Comparison of ENCODE assay signal across 15 cellular contexts in the genomic region with DNA sequence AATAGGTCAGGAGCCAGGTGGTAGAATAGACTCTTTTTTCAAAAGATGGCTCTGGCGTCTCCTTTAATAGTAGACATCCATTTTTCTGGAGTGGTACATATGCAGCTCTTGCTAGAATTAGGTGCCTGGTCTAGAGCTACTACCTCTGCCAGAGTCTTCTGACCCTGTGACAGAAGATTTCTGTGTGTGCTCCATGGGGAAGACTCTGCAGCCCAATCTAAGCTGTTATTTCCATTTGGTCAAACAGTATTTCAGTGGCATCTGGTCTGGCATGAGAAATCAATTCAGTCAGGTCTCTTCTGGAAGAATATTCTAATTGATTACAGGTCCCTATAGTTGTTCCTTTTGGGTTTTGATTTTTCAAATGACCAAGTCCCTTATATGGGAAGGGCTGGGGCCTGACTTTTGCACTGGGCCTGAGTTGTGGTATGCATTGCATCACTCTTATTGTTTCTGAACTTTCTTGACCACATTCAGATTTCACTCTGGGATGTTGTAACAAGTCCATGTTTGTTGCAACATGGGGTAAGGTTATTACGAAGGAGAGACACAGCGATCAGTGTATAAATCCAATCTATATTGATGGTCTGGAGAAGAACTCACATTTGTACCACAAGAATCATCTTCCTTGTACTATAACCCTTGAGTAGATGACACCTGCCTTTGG. TPM values are rescaled to one million over a fixed set of nuclear protein-coding genes. Genes with fewer than 3 reads are reported as not detected.
A peak's percentile ranks its signal among the peaks of the same experiment; 100 is the strongest.
DNase-seq lines count a peak whose midpoint lies in the region; ATAC-seq and TF ChIP-seq lines count a peak whose summit lies in the region.
"Had no signal": no experiment of that assay in that cellular context is flagged by ENCODE, and none has a peak within 500 bp of the region (broad histone marks: within the 10 kb centered on the region; RNA-seq: fewer than 3 reads in every experiment).

No MANE protein-coding gene starts in this region.

- H3K4me3 Mint-ChIP-seq in activated T-cell treated with anti-CD3 and anti-CD28 coated beads, Interleukin-2, amount 50 U/mL, for 72 hours, result no peak overlapping the region
- no peak overlapping the region for H3K4me3 Mint-ChIP-seq in activated T-cell treated with anti-CD3 and anti-CD28 coated beads, Interleukin-2, amount 50 U/mL, for 4 hours

- no peak for DNase-seq in activated T-cell treated with anti-CD3 and anti-CD28 coated beads, Interleukin-2, amount 50 U/mL, for 72 hours
- DNase-seq in activated T-cell treated with anti-CD3 and anti-CD28 coated beads, Interleukin-2, amount 50 U/mL, for 4 hours, result no peak
- peak; percentile 85 for DNase-seq in adipocyte (ENCODE audit: low read depth)
- DNase-seq in iris pigment epithelial cell (ENCODE audit: low read depth), result peak; percentile 90
- DNase-seq in upper lobe of right lung, result no peak
- DNase-seq in GM20000 (ENCODE audit: low spot score), result no peak
- DNase-seq in NCI-H748 treated with DMSO at 0.1 percent for 48 hours (lab: John Stamatoyannopoulos, UW), result no peak
- DNase-seq: 8988T; activated CD4-positive, alpha-beta T cell treated with anti-CD3 and anti-CD28 coated beads, Interleukin-2, amount 50 U/mL, for 1 hour; COR-L47; NCI-H1105; NCI-H345 had no signal

- peak overlapping the region; percentile 37 for H3K27ac Mint-ChIP-seq in activated T-cell treated with anti-CD3 and anti-CD28 coated beads, Interleukin-2, amount 50 U/mL, for 72 hours

- H3K4me1 Mint-ChIP-seq in activated T-cell treated with anti-CD3 and anti-CD28 coated beads, Interleukin-2, amount 50 U/mL, for 72 hours (ENCODE audit: low read depth), result peaks cover 25% of the 10 kb centered on the region
- H3K4me1 Mint-ChIP-seq in activated T-cell treated with anti-CD3 and anti-CD28 coated beads, Interleukin-2, amount 50 U/mL, for 4 hours (ENCODE audit: low read depth), result peaks cover 14% of the 10 kb centered on the region

- H3K4me1 ChIP-seq in adipocyte (ENCODE audit: control insufficient read depth, insufficient read depth, low read length) (peaks cover 16% of the 10 kb centered on the region), upper lobe of right lung (peaks cover 1% of the 10 kb centered on the region)

- H3K4me3 ChIP-seq in adipocyte (ENCODE audit: low read length), result no peak overlapping the region
- H3K4me3 ChIP-seq in upper lobe of right lung, result no peak overlapping the region
- H3K4me3 ChIP-seq: lung, smooth muscle cell had no signal

- peaks cover 9 to 13% of the 10 kb centered on the region in 2 donors for H3K36me3 Mint-ChIP-seq in activated T-cell treated with anti-CD3 and anti-CD28 coated beads, Interleukin-2, amount 50 U/mL, for 72 hours (ENCODE audit: insufficient read depth in 2 of 2)
- peaks cover 24% of the 10 kb centered on the region for H3K36me3 Mint-ChIP-seq in activated T-cell treated with anti-CD3 and anti-CD28 coated beads, Interleukin-2, amount 50 U/mL, for 4 hours (ENCODE audit: insufficient read depth)

- H3K9me3 Mint-ChIP-seq in activated T-cell treated with anti-CD3 and anti-CD28 coated beads, Interleukin-2, amount 50 U/mL, for 72 hours, result no peaks in the 10 kb centered on the region
- H3K9me3 Mint-ChIP-seq in activated T-cell treated with anti-CD3 and anti-CD28 coated beads, Interleukin-2, amount 50 U/mL, for 4 hours, result no peaks in the 10 kb centered on the region

- H3K27me3 ChIP-seq in adipocyte (replicated peaks; ENCODE audit: control insufficient read depth, insufficient read depth, low read length) (no peaks in the 10 kb centered on the region), upper lobe of right lung (no peaks in the 10 kb centered on the region)

- peak in 1 of 2 donors; percentile 61 for ATAC-seq in activated T-cell treated with anti-CD3 and anti-CD28 coated beads, Interleukin-2, amount 50 U/mL, for 72 hours (replicated peaks in 1 of 2)
- no peak for ATAC-seq in activated T-cell treated with anti-CD3 and anti-CD28 coated beads, Interleukin-2, amount 50 U/mL, for 4 hours
- ATAC-seq in upper lobe of right lung (peak; percentile 74), GM18498 (IDR thresholded peaks at IDR 0.05; ENCODE audit: unreplicated experiment) (no peak)

- intact Hi-C loops in upper lobe of right lung (cut with DNase I), result loop anchor here (10.0 kb wide), 1 partner anchor 138 kb away; no protein-coding TSS in a partner anchor

- no peak overlapping the region for H3K27ac ChIP-seq in upper lobe of right lung

- H3K9ac ChIP-seq in adipocyte (ENCODE audit: low read length), result peak overlapping the region; percentile 6

- TF ChIP-seq CTCF in upper lobe of right lung (IDR thresholded peaks at IDR 0.05) (no peak), GM20000 (IDR thresholded peaks at IDR 0.05; ENCODE audit: extremely low read depth, missing control alignments) (no peak)

- H3K9me3 ChIP-seq in adipocyte (ENCODE audit: control insufficient read depth, low read length), result no peaks in the 10 kb centered on the region
- no peaks in the 10 kb centered on the region for H3K9me3 ChIP-seq in upper lobe of right lung

- H3K36me3 ChIP-seq in adipocyte (ENCODE audit: control insufficient read depth, insufficient read depth, low read length, severe bottlenecking) (peaks cover 51% of the 10 kb centered on the region), upper lobe of right lung (peaks cover 21% of the 10 kb centered on the region)

- no peaks in the 10 kb centered on the region for H3K27me3 Mint-ChIP-seq in activated T-cell treated with anti-CD3 and anti-CD28 coated beads, Interleukin-2, amount 50 U/mL, for 72 hours (ENCODE audit: low read depth)
- H3K27me3 Mint-ChIP-seq in activated T-cell treated with anti-CD3 and anti-CD28 coated beads, Interleukin-2, amount 50 U/mL, for 4 hours (ENCODE audit: low read depth), result no peaks in the 10 kb centered on the region

RNA-seq across cellular contexts. Expression of gene MXD1, which starts 12.1 kb away (rescaled TPM):
- total RNA-seq in activated T-cell treated with anti-CD3 and anti-CD28 coated beads, Interleukin-2, amount 50 U/mL, for 72 hours, result 10 to 100 TPM; 14.3 to 40.0 TPM
- total RNA-seq in activated T-cell treated with anti-CD3 and anti-CD28 coated beads, Interleukin-2, amount 50 U/mL, for 4 hours, result 10 to 100 TPM in 2 of 3 donors, 1 to 10 TPM in 1; 9.2 to 12.5 (median 11.8) TPM
- total RNA-seq in upper lobe of right lung, result 21.3 TPM

RNA-seq across cellular contexts. Expression of gene SNRNP27, which starts 33.2 kb away (rescaled TPM):
- total RNA-seq in activated T-cell treated with anti-CD3 and anti-CD28 coated beads, Interleukin-2, amount 50 U/mL, for 72 hours, result 10 to 100 TPM; 67.4 to 77.4 TPM
- total RNA-seq in activated T-cell treated with anti-CD3 and anti-CD28 coated beads, Interleukin-2, amount 50 U/mL, for 4 hours, result 10 to 100 TPM; 57.4 to 77.1 (median 75.4) TPM
- total RNA-seq in upper lobe of right lung, result 41.0 TPM

RNA-seq across cellular contexts. Expression of gene ASPRV1, which starts 34.4 kb away (rescaled TPM):
- 1 to 10 TPM; 1.0 to 2.0 TPM for total RNA-seq in activated T-cell treated with anti-CD3 and anti-CD28 coated beads, Interleukin-2, amount 50 U/mL, for 72 hours
- total RNA-seq in activated T-cell treated with anti-CD3 and anti-CD28 coated beads, Interleukin-2, amount 50 U/mL, for 4 hours, result under 1 TPM; 0.46 to 0.74 (median 0.54) TPM
- 2.1 TPM for total RNA-seq in upper lobe of right lung

Comparison
In these comparisons a context has a peak if more than half of its experiments do, and no peak if none do; other contexts are left out.
1. DNase-seq: peak in adipocyte (single experiment) and iris pigment epithelial cell (single experiment); none in activated T-cell treated with anti-CD3 and anti-CD28 coated beads, Interleukin-2, amount 50 U/mL, for 72 hours (0 of 2), activated T-cell treated with anti-CD3 and anti-CD28 coated beads, Interleukin-2, amount 50 U/mL, for 4 hours (single experiment), upper lobe of right lung (single experiment), GM20000 (single experiment) and NCI-H748 treated with DMSO at 0.1 percent for 48 hours (single experiment).